Comparison of ENCODE assay signal across 1 cellular context in genomic region chr2:222806606-222807036, GRCh38.
A peak's percentile ranks its signal among the peaks of the same experiment; 100 is the strongest.
TF ChIP-seq lines count a peak whose summit lies in the region.

No MANE protein-coding gene starts in this region.

TF ChIP-seq in HepG2, 621 proteins besides CTCF, POLR2A, EP300 and RAD21 (continues in another document):
- no peak for TF ChIP-seq HOXA3 (CRISPR knock-in tag; IDR thresholded peaks at IDR 0.05)
- TF ChIP-seq BCLAF1 (IDR thresholded peaks at IDR 0.05), result no peak
- peak; percentile 39; the same call in 1 of the 2 replicates for TF ChIP-seq SOX5 (CRISPR knock-in tag; IDR thresholded peaks at IDR 0.05; ENCODE audit: borderline replicate concordance)
- no peak for TF ChIP-seq CBFB (CRISPR knock-in tag; IDR thresholded peaks at IDR 0.05)
- TF ChIP-seq, protein P1, sequence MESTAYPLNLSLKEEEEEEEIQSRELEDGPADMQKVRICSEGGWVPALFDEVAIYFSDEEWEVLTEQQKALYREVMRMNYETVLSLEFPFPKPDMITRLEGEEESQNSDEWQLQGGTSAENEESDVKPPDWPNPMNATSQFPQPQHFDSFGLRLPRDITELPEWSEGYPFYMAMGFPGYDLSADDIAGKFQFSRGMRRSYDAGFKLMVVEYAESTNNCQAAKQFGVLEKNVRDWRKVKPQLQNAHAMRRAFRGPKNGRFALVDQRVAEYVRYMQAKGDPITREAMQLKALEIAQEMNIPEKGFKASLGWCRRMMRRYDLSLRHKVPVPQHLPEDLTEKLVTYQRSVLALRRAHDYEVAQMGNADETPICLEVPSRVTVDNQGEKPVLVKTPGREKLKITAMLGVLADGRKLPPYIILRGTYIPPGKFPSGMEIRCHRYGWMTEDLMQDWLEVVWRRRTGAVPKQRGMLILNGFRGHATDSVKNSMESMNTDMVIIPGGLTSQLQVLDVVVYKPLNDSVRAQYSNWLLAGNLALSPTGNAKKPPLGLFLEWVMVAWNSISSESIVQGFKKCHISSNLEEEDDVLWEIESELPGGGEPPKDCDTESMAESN (CRISPR knock-in tag; conservative IDR thresholded peaks at IDR 0.05), result no peak
- no peak for TF ChIP-seq ZNF780A (CRISPR knock-in tag; IDR thresholded peaks at IDR 0.05)
- TF ChIP-seq TMF1 (CRISPR knock-in tag; IDR thresholded peaks at IDR 0.05; ENCODE audit: low read depth), result no peak
- peak; percentile 14; the same call in 1 of the 2 replicates for TF ChIP-seq SMAD3 (CRISPR knock-in tag; IDR thresholded peaks at IDR 0.05)
- peak; percentile 35; the same call in 1 of the 2 replicates for TF ChIP-seq SNAPC2 (CRISPR knock-in tag; IDR thresholded peaks at IDR 0.05)
- TF ChIP-seq PBX2 (CRISPR knock-in tag; IDR thresholded peaks at IDR 0.05), result no peak
- TF ChIP-seq ZNF660 (CRISPR knock-in tag; IDR thresholded peaks at IDR 0.05; ENCODE audit: borderline replicate concordance, low read depth), result no peak
- TF ChIP-seq ELF4 (CRISPR knock-in tag; IDR thresholded peaks at IDR 0.05; ENCODE audit: borderline replicate concordance), result no peak
- TF ChIP-seq, protein P2, sequence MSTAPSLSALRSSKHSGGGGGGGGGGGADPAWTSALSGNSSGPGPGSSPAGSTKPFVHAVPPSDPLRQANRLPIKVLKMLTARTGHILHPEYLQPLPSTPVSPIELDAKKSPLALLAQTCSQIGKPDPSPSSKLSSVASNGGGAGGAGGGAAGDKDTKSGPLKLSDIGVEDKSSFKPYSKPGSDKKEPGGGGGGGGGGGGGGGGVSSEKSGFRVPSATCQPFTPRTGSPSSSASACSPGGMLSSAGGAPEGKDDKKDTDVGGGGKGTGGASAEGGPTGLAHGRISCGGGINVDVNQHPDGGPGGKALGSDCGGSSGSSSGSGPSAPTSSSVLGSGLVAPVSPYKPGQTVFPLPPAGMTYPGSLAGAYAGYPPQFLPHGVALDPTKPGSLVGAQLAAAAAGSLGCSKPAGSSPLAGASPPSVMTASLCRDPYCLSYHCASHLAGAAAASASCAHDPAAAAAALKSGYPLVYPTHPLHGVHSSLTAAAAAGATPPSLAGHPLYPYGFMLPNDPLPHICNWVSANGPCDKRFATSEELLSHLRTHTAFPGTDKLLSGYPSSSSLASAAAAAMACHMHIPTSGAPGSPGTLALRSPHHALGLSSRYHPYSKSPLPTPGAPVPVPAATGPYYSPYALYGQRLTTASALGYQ (CRISPR knock-in tag; IDR thresholded peaks at IDR 0.05), result no peak
- no peak for TF ChIP-seq MIER3 (CRISPR knock-in tag; IDR thresholded peaks at IDR 0.05; ENCODE audit: borderline replicate concordance)
- no peak for TF ChIP-seq SRSF4 (IDR thresholded peaks at IDR 0.05; ENCODE audit: low read depth, low read length, poor library complexity, severe bottlenecking)
- no peak for TF ChIP-seq SOX13 (IDR thresholded peaks at IDR 0.05)
- TF ChIP-seq SOX13 (CRISPR knock-in tag; conservative IDR thresholded peaks at IDR 0.05 in 1 of 2, IDR thresholded peaks at IDR 0.05 in 1 of 2), result peak in 1 of 2 experiments; percentile 26; a peak in 1 of 4 replicates
- TF ChIP-seq ZSCAN30 (CRISPR knock-in tag; IDR thresholded peaks at IDR 0.05), result no peak
- TF ChIP-seq, protein P3, sequence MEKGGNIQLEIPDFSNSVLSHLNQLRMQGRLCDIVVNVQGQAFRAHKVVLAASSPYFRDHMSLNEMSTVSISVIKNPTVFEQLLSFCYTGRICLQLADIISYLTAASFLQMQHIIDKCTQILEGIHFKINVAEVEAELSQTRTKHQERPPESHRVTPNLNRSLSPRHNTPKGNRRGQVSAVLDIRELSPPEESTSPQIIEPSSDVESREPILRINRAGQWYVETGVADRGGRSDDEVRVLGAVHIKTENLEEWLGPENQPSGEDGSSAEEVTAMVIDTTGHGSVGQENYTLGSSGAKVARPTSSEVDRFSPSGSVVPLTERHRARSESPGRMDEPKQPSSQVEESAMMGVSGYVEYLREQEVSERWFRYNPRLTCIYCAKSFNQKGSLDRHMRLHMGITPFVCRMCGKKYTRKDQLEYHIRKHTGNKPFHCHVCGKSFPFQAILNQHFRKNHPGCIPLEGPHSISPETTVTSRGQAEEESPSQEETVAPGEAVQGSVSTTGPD (CRISPR knock-in tag; IDR thresholded peaks at IDR 0.05), result no peak
- TF ChIP-seq PRDM4 (CRISPR knock-in tag; IDR thresholded peaks at IDR 0.05; ENCODE audit: borderline replicate concordance), result no peak
- no peak for TF ChIP-seq REL (CRISPR knock-in tag; conservative IDR thresholded peaks at IDR 0.05)
- no peak for TF ChIP-seq ZNF451 (CRISPR knock-in tag; IDR thresholded peaks at IDR 0.05)
- TF ChIP-seq ZNF790 (CRISPR knock-in tag; IDR thresholded peaks at IDR 0.05; ENCODE audit: borderline replicate concordance), result no peak
- peak; percentile 28; the same call in 1 of the 2 replicates for TF ChIP-seq ZBTB3 (CRISPR knock-in tag; IDR thresholded peaks at IDR 0.05; ENCODE audit: borderline replicate concordance, low read depth)
- no peak for TF ChIP-seq RORA (CRISPR knock-in tag; IDR thresholded peaks at IDR 0.05)
- 0 out of 2 replicates have a peak, but pooled peaks have one; percentile 15 for TF ChIP-seq HDAC1 (CRISPR knock-in tag; IDR thresholded peaks at IDR 0.05)
- no peak for TF ChIP-seq RNF2 (conservative IDR thresholded peaks at IDR 0.05; ENCODE audit: low read depth)
- TF ChIP-seq ZNF777 (CRISPR knock-in tag; IDR thresholded peaks at IDR 0.05), result no peak
- TF ChIP-seq CCDC6 (CRISPR knock-in tag; IDR thresholded peaks at IDR 0.05), result no peak
- TF ChIP-seq GATAD2A (CRISPR knock-in tag; IDR thresholded peaks at IDR 0.05), result peak; percentile 40; the same call in 1 of the 2 replicates
- TF ChIP-seq ZNF678 (CRISPR knock-in tag; IDR thresholded peaks at IDR 0.05), result no peak
- TF ChIP-seq ZNF883 (CRISPR knock-in tag; IDR thresholded peaks at IDR 0.05; ENCODE audit: not compliant biosample characterization), result no peak
- TF ChIP-seq, protein P4, sequence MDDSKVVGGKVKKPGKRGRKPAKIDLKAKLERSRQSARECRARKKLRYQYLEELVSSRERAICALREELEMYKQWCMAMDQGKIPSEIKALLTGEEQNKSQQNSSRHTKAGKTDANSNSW (CRISPR knock-in tag; IDR thresholded peaks at IDR 0.05; ENCODE audit: borderline replicate concordance), result no peak
- TF ChIP-seq ZNF496 (CRISPR knock-in tag; IDR thresholded peaks at IDR 0.05; ENCODE audit: insufficient replicate concordance), result no peak
- no peak for TF ChIP-seq ZNF510 (CRISPR knock-in tag; IDR thresholded peaks at IDR 0.05; ENCODE audit: low read depth)
- no peak for TF ChIP-seq ZNF879 (CRISPR knock-in tag; IDR thresholded peaks at IDR 0.05)
- TF ChIP-seq GABPB1 (CRISPR knock-in tag; IDR thresholded peaks at IDR 0.05), result no peak
- TF ChIP-seq LRRFIP1 (CRISPR knock-in tag; conservative IDR thresholded peaks at IDR 0.05), result no peak
- TF ChIP-seq, protein P5, sequence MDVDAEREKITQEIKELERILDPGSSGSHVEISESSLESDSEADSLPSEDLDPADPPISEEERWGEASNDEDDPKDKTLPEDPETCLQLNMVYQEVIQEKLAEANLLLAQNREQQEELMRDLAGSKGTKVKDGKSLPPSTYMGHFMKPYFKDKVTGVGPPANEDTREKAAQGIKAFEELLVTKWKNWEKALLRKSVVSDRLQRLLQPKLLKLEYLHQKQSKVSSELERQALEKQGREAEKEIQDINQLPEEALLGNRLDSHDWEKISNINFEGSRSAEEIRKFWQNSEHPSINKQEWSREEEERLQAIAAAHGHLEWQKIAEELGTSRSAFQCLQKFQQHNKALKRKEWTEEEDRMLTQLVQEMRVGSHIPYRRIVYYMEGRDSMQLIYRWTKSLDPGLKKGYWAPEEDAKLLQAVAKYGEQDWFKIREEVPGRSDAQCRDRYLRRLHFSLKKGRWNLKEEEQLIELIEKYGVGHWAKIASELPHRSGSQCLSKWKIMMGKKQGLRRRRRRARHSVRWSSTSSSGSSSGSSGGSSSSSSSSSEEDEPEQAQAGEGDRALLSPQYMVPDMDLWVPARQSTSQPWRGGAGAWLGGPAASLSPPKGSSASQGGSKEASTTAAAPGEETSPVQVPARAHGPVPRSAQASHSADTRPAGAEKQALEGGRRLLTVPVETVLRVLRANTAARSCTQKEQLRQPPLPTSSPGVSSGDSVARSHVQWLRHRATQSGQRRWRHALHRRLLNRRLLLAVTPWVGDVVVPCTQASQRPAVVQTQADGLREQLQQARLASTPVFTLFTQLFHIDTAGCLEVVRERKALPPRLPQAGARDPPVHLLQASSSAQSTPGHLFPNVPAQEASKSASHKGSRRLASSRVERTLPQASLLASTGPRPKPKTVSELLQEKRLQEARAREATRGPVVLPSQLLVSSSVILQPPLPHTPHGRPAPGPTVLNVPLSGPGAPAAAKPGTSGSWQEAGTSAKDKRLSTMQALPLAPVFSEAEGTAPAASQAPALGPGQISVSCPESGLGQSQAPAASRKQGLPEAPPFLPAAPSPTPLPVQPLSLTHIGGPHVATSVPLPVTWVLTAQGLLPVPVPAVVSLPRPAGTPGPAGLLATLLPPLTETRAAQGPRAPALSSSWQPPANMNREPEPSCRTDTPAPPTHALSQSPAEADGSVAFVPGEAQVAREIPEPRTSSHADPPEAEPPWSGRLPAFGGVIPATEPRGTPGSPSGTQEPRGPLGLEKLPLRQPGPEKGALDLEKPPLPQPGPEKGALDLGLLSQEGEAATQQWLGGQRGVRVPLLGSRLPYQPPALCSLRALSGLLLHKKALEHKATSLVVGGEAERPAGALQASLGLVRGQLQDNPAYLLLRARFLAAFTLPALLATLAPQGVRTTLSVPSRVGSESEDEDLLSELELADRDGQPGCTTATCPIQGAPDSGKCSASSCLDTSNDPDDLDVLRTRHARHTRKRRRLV (CRISPR knock-in tag; IDR thresholded peaks at IDR 0.05), result peak; percentile 94
- 0 out of 2 replicates have a peak, but pooled peaks have one; percentile 31 for TF ChIP-seq KMT2B (CRISPR knock-in tag; IDR thresholded peaks at IDR 0.05)
- TF ChIP-seq ZNF550 (CRISPR knock-in tag; IDR thresholded peaks at IDR 0.05; ENCODE audit: borderline replicate concordance), result no peak
- no peak for TF ChIP-seq ZFP37 (CRISPR knock-in tag; IDR thresholded peaks at IDR 0.05; ENCODE audit: borderline replicate concordance)
- no peak for TF ChIP-seq ZNF263 (CRISPR knock-in tag; IDR thresholded peaks at IDR 0.05)
